9 cellular contexts compared by ENCODE assay signal in the genomic region with DNA sequence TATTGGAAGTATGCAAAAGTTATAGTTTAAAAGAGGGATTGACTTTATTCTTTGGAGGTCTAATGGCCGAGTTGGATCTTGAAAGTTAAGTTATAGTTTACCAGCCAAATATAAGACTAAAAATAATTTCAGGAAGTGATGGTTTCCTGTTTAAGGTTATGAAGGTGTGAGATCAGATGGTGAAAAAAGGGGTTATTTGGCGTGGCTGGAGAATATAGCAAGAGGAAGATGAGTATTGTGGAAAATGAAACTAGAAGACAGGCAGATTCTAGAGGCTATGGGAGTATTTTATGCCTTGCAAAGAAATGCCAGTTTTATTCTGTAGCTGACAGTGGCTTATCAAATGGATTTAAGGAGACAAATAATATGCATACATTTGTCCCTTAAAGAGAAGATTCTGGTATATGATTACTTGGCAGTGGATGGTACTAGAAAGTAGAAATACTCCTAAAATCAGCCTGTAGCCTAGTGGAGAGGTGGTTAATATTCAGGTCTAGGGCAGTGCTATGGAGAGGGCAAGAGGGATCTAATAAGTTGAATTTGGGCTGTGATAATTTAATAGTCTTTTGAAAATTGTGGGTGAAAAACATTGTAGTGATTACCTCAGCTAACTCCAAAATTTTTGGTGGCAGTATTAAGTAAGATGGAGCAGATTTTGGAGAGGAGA.
DNase-seq lines count a peak whose midpoint lies in the region; ATAC-seq, FAIRE-seq and TF ChIP-seq lines count a peak whose summit lies in the region.
"Had no signal": no experiment of that assay in that cellular context is flagged by ENCODE, and none has a peak within 500 bp of the region (broad histone marks: within the 10 kb centered on the region; RNA-seq: fewer than 3 reads in every experiment).

No MANE protein-coding gene starts in this region.

- H3K27ac ChIP-seq in ovary = no peak overlapping the region
- H3K27ac ChIP-seq in left lung = no peak overlapping the region

- no peak for DNase-seq in GM12891 (ENCODE audit: insufficient read length, low spot score)
- no peak for DNase-seq in ovary
- DNase-seq in left lung = no peak
- no peak for DNase-seq in activated CD8-positive, alpha-beta memory T cell treated with anti-CD3 and anti-CD28 coated beads, Interleukin-2, amount 10 ng/mL, durations not matched to agents 7 days and 5 days
- DNase-seq in epidermal melanocyte (ENCODE audit: insufficient read length, low spot score) = no peak
- DNase-seq: activated effector memory CD4-positive, alpha-beta T cell treated with Interleukin-2 at 50 U/mL for 16 hours had no signal

- H3K4me3 Mint-ChIP-seq in activated CD8-positive, alpha-beta memory T cell treated with anti-CD3 and anti-CD28 coated beads, Interleukin-2, amount 10 ng/mL, durations not matched to agents 7 days and 5 days = no peak overlapping the region

- TF ChIP-seq POLR2A in GM12891 (IDR thresholded peaks at IDR 0.05; ENCODE audit: low read depth, low read length) = no peak
- TF ChIP-seq POLR2A in ovary (IDR thresholded peaks at IDR 0.05) = no peak

- no peak overlapping the region for H3K27ac Mint-ChIP-seq in activated CD8-positive, alpha-beta memory T cell treated with anti-CD3 and anti-CD28 coated beads, Interleukin-2, amount 10 ng/mL, durations not matched to agents 7 days and 5 days

- WGBS in ovary, 3 donors = 66 to 76% (median 75%) methylated on average over 2 of the region's 2 CpGs

- no peaks in the 10 kb centered on the region for H3K9me3 Mint-ChIP-seq in activated CD8-positive, alpha-beta memory T cell treated with anti-CD3 and anti-CD28 coated beads, Interleukin-2, amount 10 ng/mL, durations not matched to agents 7 days and 5 days (ENCODE audit: low read depth)

- TF ChIP-seq EP300 in ovary (IDR thresholded peaks at IDR 0.05) = no peak

- no peak for TF ChIP-seq CTCF in ovary (IDR thresholded peaks at IDR 0.05)
- no peak for TF ChIP-seq CTCF in left lung (IDR thresholded peaks at IDR 0.05)

- peak; percentile 74 for FAIRE-seq in GM12891 (lab: Jason Lieb, UNC)

- H3K36me3 ChIP-seq in ovary (no peaks in the 10 kb centered on the region), left lung (no peaks in the 10 kb centered on the region)

- ATAC-seq in GM19397 (IDR thresholded peaks at IDR 0.05; ENCODE audit: unreplicated experiment) (peak; percentile 81), HG02840 (IDR thresholded peaks at IDR 0.05; ENCODE audit: low FRiP score, unreplicated experiment) (peak; percentile 77), HG03565 (IDR thresholded peaks at IDR 0.05; ENCODE audit: unreplicated experiment) (peak; percentile 94), left lung (no peak)
- no peak for ATAC-seq in activated CD8-positive, alpha-beta memory T cell treated with anti-CD3 and anti-CD28 coated beads, Interleukin-2, amount 10 ng/mL, durations not matched to agents 7 days and 5 days

- H3K4me3 ChIP-seq in ovary (no peak overlapping the region), left lung (no peak overlapping the region)

- no peaks in the 10 kb centered on the region for H3K4me1 ChIP-seq in ovary (ENCODE audit: insufficient read depth)
- H3K4me1 ChIP-seq in left lung = no peaks in the 10 kb centered on the region

- intact Hi-C loops in ovary (cut with DNase I) = no loop called here
- intact Hi-C loops in left lung (cut with DNase I) = no loop called here

- peaks cover 6% of the 10 kb centered on the region for H3K4me1 Mint-ChIP-seq in activated CD8-positive, alpha-beta memory T cell treated with anti-CD3 and anti-CD28 coated beads, Interleukin-2, amount 10 ng/mL, durations not matched to agents 7 days and 5 days

- CTCF ChIA-PET in activated CD8-positive, alpha-beta memory T cell treated with anti-CD3 and anti-CD28 coated beads, Interleukin-2, amount 10 ng/mL, durations not matched to agents 7 days and 5 days (lab: Charles Lee) = no interaction called here

- no peaks in the 10 kb centered on the region for H3K27me3 ChIP-seq in ovary
- H3K27me3 ChIP-seq in left lung = no peaks in the 10 kb centered on the region

- H3K36me3 Mint-ChIP-seq in activated CD8-positive, alpha-beta memory T cell treated with anti-CD3 and anti-CD28 coated beads, Interleukin-2, amount 10 ng/mL, durations not matched to agents 7 days and 5 days = no peaks in the 10 kb centered on the region

- H3K27me3 Mint-ChIP-seq in activated CD8-positive, alpha-beta memory T cell treated with anti-CD3 and anti-CD28 coated beads, Interleukin-2, amount 10 ng/mL, durations not matched to agents 7 days and 5 days = no peaks in the 10 kb centered on the region

- H3K9me3 ChIP-seq in ovary (no peaks in the 10 kb centered on the region), left lung (no peaks in the 10 kb centered on the region)

TF ChIP-seq in GM12891, 5 proteins besides CTCF, POLR2A, EP300 and RAD21:
- TF ChIP-seq SPI1 (IDR thresholded peaks at IDR 0.05; ENCODE audit: low read depth, low read length) = peak; percentile 73
- TF ChIP-seq POLR2AphosphoS5 (IDR thresholded peaks at IDR 0.05; ENCODE audit: low read depth, low read length) = no peak
- TF ChIP-seq TAF1 (IDR thresholded peaks at IDR 0.05; ENCODE audit: low read depth, low read length) = no peak

Comparison
In these comparisons a context has a peak if more than half of its experiments do, and no peak if none do; other contexts are left out.
1. ATAC-seq: peak in GM19397 (single experiment), HG02840 (single experiment) and HG03565 (single experiment); none in left lung (single experiment) and activated CD8-positive, alpha-beta memory T cell treated with anti-CD3 and anti-CD28 coated beads, Interleukin-2, amount 10 ng/mL, durations not matched to agents 7 days and 5 days (single experiment).